1 cellular context compared by ENCODE assay signal in genomic region chr10:96645191-96645721, GRCh38.
TF ChIP-seq lines count a peak whose summit lies in the region.

No MANE protein-coding gene starts in this region.

TF ChIP-seq in GM12878, 131 proteins besides CTCF, POLR2A, EP300 and RAD21 (continued from another document):
- TF ChIP-seq YY1 (IDR thresholded peaks at IDR 0.05; ENCODE audit: low read depth, low read length) = 0 out of 2 replicates have a peak, but pooled peaks have one; percentile 11
- TF ChIP-seq SIN3A (IDR thresholded peaks at IDR 0.05; ENCODE audit: low read depth, low read length) = no peak
- peak; percentile 87 for TF ChIP-seq SPI1 (IDR thresholded peaks at IDR 0.05; ENCODE audit: borderline replicate concordance, insufficient read depth, low read depth, low read length)
- 0 out of 2 replicates have a peak, but pooled peaks have one; percentile 4 for TF ChIP-seq TCF12 (IDR thresholded peaks at IDR 0.05; ENCODE audit: low read depth, low read length)
- TF ChIP-seq POLR2AphosphoS5 (IDR thresholded peaks at IDR 0.05; ENCODE audit: low read length) = peak; percentile 41; the same call in 1 of the 2 replicates
- TF ChIP-seq CBFB (IDR thresholded peaks at IDR 0.05; ENCODE audit: low read depth) = no peak
- 0 out of 2 replicates have a peak, but pooled peaks have one; percentile 14 for TF ChIP-seq ATF7 (IDR thresholded peaks at IDR 0.05; ENCODE audit: low read depth)
- no peak for TF ChIP-seq SREBF1 (IDR thresholded peaks at IDR 0.05; ENCODE audit: low read length)
